In the genomic region with DNA sequence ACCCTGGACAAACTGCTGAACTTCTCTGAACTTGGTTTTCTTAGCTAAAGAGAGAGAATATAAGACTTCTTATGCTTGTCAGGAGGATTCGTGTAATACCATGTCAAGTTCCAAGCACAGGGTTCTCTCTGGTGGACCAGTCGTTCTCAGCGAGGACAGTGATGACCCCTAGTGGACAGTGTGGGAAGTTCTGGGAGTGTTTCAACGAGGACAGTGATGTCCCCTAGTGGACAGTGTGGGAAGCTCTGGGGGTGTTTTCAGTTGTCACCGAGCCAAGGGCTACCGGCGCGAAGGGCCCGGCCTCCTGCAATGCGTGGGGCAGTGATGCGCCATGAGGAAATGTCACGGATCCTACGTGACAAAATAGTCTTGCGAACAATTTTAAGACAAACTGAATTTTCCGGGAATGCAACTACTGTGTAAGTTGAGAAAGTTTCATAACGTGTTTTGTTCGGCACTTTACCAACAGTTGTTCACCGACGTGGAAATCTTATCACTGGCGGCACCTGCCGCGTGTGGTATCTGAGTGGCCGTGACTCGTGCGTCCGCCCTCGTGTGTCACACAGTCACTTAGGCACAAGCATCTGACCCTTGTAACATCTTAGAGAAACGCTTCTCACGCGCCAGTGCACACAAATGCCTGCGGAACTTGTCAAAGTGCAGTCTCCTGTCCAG, we compare ENCODE assay signal across 1 cellular context.
A peak's percentile ranks its signal among the peaks of the same experiment; 100 is the strongest.
TF ChIP-seq lines count a peak whose summit lies in the region.

No MANE protein-coding gene starts in this region.

TF ChIP-seq in GM12878, 131 proteins besides CTCF, POLR2A, EP300 and RAD21 (continued from another document):
- TF ChIP-seq, protein P1, sequence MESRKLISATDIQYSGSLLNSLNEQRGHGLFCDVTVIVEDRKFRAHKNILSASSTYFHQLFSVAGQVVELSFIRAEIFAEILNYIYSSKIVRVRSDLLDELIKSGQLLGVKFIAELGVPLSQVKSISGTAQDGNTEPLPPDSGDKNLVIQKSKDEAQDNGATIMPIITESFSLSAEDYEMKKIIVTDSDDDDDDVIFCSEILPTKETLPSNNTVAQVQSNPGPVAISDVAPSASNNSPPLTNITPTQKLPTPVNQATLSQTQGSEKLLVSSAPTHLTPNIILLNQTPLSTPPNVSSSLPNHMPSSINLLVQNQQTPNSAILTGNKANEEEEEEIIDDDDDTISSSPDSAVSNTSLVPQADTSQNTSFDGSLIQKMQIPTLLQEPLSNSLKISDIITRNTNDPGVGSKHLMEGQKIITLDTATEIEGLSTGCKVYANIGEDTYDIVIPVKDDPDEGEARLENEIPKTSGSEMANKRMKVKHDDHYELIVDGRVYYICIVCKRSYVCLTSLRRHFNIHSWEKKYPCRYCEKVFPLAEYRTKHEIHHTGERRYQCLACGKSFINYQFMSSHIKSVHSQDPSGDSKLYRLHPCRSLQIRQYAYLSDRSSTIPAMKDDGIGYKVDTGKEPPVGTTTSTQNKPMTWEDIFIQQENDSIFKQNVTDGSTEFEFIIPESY (IDR thresholded peaks at IDR 0.05), result peak; percentile 51; the same call in 1 of the 2 replicates
- TF ChIP-seq IKZF2 (IDR thresholded peaks at IDR 0.05) (no peak), SMAD1 (IDR thresholded peaks at IDR 0.05; ENCODE audit: low read depth, partially characterized antibody) (no peak), TCF7 (IDR thresholded peaks at IDR 0.05; ENCODE audit: borderline replicate concordance) (no peak), JUND (IDR thresholded peaks at IDR 0.05; ENCODE audit: low read depth, low read length) (no peak), GATAD2B (conservative IDR thresholded peaks at IDR 0.05; ENCODE audit: low read depth) (0 out of 2 replicates have a peak, but pooled peaks have one; percentile 23), ZNF24 (IDR thresholded peaks at IDR 0.05) (peak; percentile 65), SIN3A (IDR thresholded peaks at IDR 0.05; ENCODE audit: low read depth, low read length) (no peak), MTA2 (IDR thresholded peaks at IDR 0.05; ENCODE audit: low read depth) (no peak), ZNF384 (IDR thresholded peaks at IDR 0.05; ENCODE audit: borderline replicate concordance, low read depth, low read length) (no peak), SMC3 (IDR thresholded peaks at IDR 0.05; ENCODE audit: borderline replicate concordance, low read length) (peak; percentile 100), CBX5 (IDR thresholded peaks at IDR 0.05; ENCODE audit: low read depth) (no peak), CREM (IDR thresholded peaks at IDR 0.05; ENCODE audit: low read depth) (0 out of 2 replicates have a peak, but pooled peaks have one; percentile 18), NFIC (IDR thresholded peaks at IDR 0.05; ENCODE audit: low read depth, low read length) (no peak), RB1 (IDR thresholded peaks at IDR 0.05; ENCODE audit: borderline replicate concordance) (peak; percentile 58; the same call in 1 of the 2 replicates)
- TF ChIP-seq, protein P2, sequence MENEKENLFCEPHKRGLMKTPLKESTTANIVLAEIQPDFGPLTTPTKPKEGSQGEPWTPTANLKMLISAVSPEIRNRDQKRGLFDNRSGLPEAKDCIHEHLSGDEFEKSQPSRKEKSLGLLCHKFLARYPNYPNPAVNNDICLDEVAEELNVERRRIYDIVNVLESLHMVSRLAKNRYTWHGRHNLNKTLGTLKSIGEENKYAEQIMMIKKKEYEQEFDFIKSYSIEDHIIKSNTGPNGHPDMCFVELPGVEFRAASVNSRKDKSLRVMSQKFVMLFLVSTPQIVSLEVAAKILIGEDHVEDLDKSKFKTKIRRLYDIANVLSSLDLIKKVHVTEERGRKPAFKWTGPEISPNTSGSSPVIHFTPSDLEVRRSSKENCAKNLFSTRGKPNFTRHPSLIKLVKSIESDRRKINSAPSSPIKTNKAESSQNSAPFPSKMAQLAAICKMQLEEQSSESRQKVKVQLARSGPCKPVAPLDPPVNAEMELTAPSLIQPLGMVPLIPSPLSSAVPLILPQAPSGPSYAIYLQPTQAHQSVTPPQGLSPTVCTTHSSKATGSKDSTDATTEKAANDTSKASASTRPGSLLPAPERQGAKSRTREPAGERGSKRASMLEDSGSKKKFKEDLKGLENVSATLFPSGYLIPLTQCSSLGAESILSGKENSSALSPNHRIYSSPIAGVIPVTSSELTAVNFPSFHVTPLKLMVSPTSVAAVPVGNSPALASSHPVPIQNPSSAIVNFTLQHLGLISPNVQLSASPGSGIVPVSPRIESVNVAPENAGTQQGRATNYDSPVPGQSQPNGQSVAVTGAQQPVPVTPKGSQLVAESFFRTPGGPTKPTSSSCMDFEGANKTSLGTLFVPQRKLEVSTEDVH (IDR thresholded peaks at IDR 0.05; ENCODE audit: low read depth, partially characterized antibody), result no peak
- TF ChIP-seq, protein P3, sequence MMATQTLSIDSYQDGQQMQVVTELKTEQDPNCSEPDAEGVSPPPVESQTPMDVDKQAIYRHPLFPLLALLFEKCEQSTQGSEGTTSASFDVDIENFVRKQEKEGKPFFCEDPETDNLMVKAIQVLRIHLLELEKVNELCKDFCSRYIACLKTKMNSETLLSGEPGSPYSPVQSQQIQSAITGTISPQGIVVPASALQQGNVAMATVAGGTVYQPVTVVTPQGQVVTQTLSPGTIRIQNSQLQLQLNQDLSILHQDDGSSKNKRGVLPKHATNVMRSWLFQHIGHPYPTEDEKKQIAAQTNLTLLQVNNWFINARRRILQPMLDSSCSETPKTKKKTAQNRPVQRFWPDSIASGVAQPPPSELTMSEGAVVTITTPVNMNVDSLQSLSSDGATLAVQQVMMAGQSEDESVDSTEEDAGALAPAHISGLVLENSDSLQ (IDR thresholded peaks at IDR 0.05), result peak; percentile 22; the same call in 1 of the 2 replicates
- TF ChIP-seq, protein P4, sequence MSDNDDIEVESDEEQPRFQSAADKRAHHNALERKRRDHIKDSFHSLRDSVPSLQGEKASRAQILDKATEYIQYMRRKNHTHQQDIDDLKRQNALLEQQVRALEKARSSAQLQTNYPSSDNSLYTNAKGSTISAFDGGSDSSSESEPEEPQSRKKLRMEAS (IDR thresholded peaks at IDR 0.05; ENCODE audit: low read depth, low read length), result 0 out of 2 replicates have a peak, but pooled peaks have one; percentile 23
- TF ChIP-seq, protein P5, sequence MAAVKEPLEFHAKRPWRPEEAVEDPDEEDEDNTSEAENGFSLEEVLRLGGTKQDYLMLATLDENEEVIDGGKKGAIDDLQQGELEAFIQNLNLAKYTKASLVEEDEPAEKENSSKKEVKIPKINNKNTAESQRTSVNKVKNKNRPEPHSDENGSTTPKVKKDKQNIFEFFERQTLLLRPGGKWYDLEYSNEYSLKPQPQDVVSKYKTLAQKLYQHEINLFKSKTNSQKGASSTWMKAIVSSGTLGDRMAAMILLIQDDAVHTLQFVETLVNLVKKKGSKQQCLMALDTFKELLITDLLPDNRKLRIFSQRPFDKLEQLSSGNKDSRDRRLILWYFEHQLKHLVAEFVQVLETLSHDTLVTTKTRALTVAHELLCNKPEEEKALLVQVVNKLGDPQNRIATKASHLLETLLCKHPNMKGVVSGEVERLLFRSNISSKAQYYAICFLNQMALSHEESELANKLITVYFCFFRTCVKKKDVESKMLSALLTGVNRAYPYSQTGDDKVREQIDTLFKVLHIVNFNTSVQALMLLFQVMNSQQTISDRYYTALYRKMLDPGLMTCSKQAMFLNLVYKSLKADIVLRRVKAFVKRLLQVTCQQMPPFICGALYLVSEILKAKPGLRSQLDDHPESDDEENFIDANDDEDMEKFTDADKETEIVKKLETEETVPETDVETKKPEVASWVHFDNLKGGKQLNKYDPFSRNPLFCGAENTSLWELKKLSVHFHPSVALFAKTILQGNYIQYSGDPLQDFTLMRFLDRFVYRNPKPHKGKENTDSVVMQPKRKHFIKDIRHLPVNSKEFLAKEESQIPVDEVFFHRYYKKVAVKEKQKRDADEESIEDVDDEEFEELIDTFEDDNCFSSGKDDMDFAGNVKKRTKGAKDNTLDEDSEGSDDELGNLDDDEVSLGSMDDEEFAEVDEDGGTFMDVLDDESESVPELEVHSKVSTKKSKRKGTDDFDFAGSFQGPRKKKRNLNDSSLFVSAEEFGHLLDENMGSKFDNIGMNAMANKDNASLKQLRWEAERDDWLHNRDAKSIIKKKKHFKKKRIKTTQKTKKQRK (IDR thresholded peaks at IDR 0.05; ENCODE audit: low read depth, low read length), result no peak
- TF ChIP-seq, protein P6, sequence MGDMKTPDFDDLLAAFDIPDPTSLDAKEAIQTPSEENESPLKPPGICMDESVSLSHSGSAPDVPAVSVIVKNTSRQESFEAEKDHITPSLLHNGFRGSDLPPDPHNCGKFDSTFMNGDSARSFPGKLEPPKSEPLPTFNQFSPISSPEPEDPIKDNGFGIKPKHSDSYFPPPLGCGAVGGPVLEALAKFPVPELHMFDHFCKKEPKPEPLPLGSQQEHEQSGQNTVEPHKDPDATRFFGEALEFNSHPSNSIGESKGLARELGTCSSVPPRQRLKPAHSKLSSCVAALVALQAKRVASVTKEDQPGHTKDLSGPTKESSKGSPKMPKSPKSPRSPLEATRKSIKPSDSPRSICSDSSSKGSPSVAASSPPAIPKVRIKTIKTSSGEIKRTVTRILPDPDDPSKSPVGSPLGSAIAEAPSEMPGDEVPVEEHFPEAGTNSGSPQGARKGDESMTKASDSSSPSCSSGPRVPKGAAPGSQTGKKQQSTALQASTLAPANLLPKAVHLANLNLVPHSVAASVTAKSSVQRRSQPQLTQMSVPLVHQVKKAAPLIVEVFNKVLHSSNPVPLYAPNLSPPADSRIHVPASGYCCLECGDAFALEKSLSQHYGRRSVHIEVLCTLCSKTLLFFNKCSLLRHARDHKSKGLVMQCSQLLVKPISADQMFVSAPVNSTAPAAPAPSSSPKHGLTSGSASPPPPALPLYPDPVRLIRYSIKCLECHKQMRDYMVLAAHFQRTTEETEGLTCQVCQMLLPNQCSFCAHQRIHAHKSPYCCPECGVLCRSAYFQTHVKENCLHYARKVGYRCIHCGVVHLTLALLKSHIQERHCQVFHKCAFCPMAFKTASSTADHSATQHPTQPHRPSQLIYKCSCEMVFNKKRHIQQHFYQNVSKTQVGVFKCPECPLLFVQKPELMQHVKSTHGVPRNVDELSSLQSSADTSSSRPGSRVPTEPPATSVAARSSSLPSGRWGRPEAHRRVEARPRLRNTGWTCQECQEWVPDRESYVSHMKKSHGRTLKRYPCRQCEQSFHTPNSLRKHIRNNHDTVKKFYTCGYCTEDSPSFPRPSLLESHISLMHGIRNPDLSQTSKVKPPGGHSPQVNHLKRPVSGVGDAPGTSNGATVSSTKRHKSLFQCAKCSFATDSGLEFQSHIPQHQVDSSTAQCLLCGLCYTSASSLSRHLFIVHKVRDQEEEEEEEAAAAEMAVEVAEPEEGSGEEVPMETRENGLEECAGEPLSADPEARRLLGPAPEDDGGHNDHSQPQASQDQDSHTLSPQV (IDR thresholded peaks at IDR 0.05), result peak; percentile 95
